ENCODE assay signal across 1 cellular context in the genomic region with DNA sequence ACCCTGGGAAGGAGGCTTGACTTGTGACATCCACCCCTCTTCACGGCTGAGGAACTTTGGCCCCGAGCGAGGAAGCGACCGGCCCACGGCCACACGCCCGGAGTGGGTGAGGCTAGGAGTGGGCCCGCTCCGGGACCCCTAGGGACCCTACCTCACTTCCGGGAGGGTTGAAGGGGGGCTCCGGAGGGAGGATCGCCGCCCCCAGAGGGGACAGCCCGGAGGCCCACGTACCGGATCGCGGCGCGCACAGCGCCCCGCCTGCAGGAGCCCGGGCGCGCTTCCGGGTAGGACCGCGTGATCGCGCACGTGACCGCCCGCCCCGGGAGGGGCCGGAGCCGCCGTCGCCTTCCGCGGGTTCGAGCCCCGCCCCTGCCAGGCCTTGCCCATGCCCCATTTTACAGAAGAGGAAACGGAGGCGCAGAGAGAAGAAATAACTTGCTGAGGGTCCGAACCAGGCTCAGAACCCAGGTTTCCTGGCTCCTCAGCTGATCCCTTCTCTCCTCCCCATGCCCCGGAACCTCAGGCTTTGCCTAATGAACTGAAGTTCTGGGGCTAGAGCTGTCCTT.
A peak's percentile ranks its signal among the peaks of the same experiment; 100 is the strongest.
TF ChIP-seq lines count a peak whose summit lies in the region.

A gene (minus strand): TSS at position 280 of the 566 bp plus-strand sequence. CDS start 3,695 bp downstream, outside the sequence.

TF ChIP-seq in K562, 482 proteins besides CTCF, POLR2A, EP300 and RAD21 (continued from another document and continues in another):
- TF ChIP-seq, protein P1, sequence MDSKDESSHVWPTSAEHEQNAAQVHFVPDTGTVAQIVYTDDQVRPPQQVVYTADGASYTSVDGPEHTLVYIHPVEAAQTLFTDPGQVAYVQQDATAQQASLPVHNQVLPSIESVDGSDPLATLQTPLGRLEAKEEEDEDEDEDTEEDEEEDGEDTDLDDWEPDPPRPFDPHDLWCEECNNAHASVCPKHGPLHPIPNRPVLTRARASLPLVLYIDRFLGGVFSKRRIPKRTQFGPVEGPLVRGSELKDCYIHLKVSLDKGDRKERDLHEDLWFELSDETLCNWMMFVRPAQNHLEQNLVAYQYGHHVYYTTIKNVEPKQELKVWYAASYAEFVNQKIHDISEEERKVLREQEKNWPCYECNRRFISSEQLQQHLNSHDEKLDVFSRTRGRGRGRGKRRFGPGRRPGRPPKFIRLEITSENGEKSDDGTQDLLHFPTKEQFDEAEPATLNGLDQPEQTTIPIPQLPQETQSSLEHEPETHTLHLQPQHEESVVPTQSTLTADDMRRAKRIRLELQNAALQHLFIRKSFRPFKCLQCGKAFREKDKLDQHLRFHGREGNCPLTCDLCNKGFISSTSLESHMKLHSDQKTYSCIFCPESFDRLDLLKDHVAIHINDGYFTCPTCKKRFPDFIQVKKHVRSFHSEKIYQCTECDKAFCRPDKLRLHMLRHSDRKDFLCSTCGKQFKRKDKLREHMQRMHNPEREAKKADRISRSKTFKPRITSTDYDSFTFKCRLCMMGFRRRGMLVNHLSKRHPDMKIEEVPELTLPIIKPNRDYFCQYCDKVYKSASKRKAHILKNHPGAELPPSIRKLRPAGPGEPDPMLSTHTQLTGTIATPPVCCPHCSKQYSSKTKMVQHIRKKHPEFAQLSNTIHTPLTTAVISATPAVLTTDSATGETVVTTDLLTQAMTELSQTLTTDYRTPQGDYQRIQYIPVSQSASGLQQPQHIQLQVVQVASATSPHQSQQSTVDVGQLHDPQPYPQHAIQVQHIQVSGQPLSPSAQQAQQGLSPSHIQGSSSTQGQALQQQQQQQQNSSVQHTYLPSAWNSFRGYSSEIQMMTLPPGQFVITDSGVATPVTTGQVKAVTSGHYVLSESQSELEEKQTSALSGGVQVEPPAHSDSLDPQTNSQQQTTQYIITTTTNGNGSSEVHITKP (IDR thresholded peaks at IDR 0.05; ENCODE audit: partially characterized antibody), result no peak
- TF ChIP-seq, protein P2, sequence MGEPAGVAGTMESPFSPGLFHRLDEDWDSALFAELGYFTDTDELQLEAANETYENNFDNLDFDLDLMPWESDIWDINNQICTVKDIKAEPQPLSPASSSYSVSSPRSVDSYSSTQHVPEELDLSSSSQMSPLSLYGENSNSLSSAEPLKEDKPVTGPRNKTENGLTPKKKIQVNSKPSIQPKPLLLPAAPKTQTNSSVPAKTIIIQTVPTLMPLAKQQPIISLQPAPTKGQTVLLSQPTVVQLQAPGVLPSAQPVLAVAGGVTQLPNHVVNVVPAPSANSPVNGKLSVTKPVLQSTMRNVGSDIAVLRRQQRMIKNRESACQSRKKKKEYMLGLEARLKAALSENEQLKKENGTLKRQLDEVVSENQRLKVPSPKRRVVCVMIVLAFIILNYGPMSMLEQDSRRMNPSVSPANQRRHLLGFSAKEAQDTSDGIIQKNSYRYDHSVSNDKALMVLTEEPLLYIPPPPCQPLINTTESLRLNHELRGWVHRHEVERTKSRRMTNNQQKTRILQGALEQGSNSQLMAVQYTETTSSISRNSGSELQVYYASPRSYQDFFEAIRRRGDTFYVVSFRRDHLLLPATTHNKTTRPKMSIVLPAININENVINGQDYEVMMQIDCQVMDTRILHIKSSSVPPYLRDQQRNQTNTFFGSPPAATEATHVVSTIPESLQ (CRISPR knock-in tag; IDR thresholded peaks at IDR 0.05), result no peak
- TF ChIP-seq HDAC8 (tag; IDR thresholded peaks at IDR 0.05), result no peak
- TF ChIP-seq SRSF1 (IDR thresholded peaks at IDR 0.05; ENCODE audit: low read depth, low read length), result no peak
- TF ChIP-seq, protein P3, sequence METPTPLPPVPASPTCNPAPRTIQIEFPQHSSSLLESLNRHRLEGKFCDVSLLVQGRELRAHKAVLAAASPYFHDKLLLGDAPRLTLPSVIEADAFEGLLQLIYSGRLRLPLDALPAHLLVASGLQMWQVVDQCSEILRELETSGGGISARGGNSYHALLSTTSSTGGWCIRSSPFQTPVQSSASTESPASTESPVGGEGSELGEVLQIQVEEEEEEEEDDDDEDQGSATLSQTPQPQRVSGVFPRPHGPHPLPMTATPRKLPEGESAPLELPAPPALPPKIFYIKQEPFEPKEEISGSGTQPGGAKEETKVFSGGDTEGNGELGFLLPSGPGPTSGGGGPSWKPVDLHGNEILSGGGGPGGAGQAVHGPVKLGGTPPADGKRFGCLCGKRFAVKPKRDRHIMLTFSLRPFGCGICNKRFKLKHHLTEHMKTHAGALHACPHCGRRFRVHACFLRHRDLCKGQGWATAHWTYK (CRISPR knock-in tag; IDR thresholded peaks at IDR 0.05), result no peak
- TF ChIP-seq, protein P4, sequence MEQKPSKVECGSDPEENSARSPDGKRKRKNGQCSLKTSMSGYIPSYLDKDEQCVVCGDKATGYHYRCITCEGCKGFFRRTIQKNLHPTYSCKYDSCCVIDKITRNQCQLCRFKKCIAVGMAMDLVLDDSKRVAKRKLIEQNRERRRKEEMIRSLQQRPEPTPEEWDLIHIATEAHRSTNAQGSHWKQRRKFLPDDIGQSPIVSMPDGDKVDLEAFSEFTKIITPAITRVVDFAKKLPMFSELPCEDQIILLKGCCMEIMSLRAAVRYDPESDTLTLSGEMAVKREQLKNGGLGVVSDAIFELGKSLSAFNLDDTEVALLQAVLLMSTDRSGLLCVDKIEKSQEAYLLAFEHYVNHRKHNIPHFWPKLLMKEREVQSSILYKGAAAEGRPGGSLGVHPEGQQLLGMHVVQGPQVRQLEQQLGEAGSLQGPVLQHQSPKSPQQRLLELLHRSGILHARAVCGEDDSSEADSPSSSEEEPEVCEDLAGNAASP (IDR thresholded peaks at IDR 0.05), result no peak
- peak; percentile 59; the same call in 1 of the 2 replicates for TF ChIP-seq GATAD2B (IDR thresholded peaks at IDR 0.05; ENCODE audit: borderline replicate concordance)
- no peak for TF ChIP-seq CHD2 (IDR thresholded peaks at IDR 0.05; ENCODE audit: low read depth, low read length)
- TF ChIP-seq TCFL5 (CRISPR knock-in tag; conservative IDR thresholded peaks at IDR 0.05), result no peak
- no peak for TF ChIP-seq CBFB (CRISPR knock-in tag; IDR thresholded peaks at IDR 0.05)
- no peak for TF ChIP-seq TCF7L2 (IDR thresholded peaks at IDR 0.05; ENCODE audit: low read depth, low read length)
- 0 out of 2 replicates have a peak, but pooled peaks have one; percentile 37 for TF ChIP-seq SOX6 (IDR thresholded peaks at IDR 0.05)
- no peak for TF ChIP-seq ZFP1 (CRISPR knock-in tag; IDR thresholded peaks at IDR 0.05)
- TF ChIP-seq ELF1 (tag; IDR thresholded peaks at IDR 0.05), result peak; percentile 97
- no peak for TF ChIP-seq ZC3H11A (IDR thresholded peaks at IDR 0.05; ENCODE audit: low read depth, low read length)
- no peak for TF ChIP-seq NR3C1 (CRISPR knock-in tag; IDR thresholded peaks at IDR 0.05)
- no peak for TF ChIP-seq NFXL1 (CRISPR knock-in tag; IDR thresholded peaks at IDR 0.05)
- 0 out of 4 replicates have a peak, but pooled peaks of 1 of the 2 experiments have one; percentile 20 for TF ChIP-seq RCOR1 (IDR thresholded peaks at IDR 0.05; ENCODE audit: borderline replicate concordance in 1 of 2, low read depth in 2 of 2, low read length in 2 of 2)
- no peak for TF ChIP-seq KHSRP (IDR thresholded peaks at IDR 0.05)
- TF ChIP-seq ZKSCAN1 (IDR thresholded peaks at IDR 0.05; ENCODE audit: low read depth, low read length), result peak; percentile 32; the same call in 1 of the 2 replicates
- TF ChIP-seq ZNF212 (CRISPR knock-in tag; IDR thresholded peaks at IDR 0.05), result no peak
- peak; percentile 77 for TF ChIP-seq CCNT2 (IDR thresholded peaks at IDR 0.05; ENCODE audit: borderline replicate concordance, extremely low read depth, insufficient read length, low read depth, low read length)
- TF ChIP-seq ZBTB7A (IDR thresholded peaks at IDR 0.05; ENCODE audit: borderline replicate concordance, control insufficient read depth, low read depth, low read length), result 0 out of 2 replicates have a peak, but pooled peaks have one; percentile 30
- TF ChIP-seq, protein P5, sequence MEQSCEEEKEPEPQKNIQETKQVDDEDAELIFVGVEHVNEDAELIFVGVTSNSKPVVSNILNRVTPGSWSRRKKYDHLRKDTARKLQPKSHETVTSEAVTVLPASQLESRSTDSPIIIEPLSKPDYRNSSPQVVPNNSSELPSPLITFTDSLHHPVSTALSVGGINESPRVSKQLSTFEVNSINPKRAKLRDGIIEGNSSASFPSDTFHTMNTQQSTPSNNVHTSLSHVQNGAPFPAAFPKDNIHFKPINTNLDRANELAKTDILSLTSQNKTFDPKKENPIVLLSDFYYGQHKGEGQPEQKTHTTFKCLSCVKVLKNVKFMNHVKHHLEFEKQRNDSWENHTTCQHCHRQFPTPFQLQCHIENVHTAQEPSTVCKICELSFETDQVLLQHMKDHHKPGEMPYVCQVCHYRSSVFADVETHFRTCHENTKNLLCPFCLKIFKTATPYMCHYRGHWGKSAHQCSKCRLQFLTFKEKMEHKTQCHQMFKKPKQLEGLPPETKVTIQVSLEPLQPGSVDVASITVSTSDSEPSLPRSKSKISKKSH (CRISPR knock-in tag; IDR thresholded peaks at IDR 0.05), result no peak
- TF ChIP-seq, protein P6, sequence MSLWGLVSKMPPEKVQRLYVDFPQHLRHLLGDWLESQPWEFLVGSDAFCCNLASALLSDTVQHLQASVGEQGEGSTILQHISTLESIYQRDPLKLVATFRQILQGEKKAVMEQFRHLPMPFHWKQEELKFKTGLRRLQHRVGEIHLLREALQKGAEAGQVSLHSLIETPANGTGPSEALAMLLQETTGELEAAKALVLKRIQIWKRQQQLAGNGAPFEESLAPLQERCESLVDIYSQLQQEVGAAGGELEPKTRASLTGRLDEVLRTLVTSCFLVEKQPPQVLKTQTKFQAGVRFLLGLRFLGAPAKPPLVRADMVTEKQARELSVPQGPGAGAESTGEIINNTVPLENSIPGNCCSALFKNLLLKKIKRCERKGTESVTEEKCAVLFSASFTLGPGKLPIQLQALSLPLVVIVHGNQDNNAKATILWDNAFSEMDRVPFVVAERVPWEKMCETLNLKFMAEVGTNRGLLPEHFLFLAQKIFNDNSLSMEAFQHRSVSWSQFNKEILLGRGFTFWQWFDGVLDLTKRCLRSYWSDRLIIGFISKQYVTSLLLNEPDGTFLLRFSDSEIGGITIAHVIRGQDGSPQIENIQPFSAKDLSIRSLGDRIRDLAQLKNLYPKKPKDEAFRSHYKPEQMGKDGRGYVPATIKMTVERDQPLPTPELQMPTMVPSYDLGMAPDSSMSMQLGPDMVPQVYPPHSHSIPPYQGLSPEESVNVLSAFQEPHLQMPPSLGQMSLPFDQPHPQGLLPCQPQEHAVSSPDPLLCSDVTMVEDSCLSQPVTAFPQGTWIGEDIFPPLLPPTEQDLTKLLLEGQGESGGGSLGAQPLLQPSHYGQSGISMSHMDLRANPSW (CRISPR knock-in tag; IDR thresholded peaks at IDR 0.05), result no peak
- TF ChIP-seq NR2C2 (CRISPR knock-in tag; IDR thresholded peaks at IDR 0.05), result no peak
- peak; percentile 68 for TF ChIP-seq NR2C2 (tag; IDR thresholded peaks at IDR 0.05)
- peak; percentile 85 for TF ChIP-seq BCOR (IDR thresholded peaks at IDR 0.05)
- TF ChIP-seq ZNF75A (CRISPR knock-in tag; IDR thresholded peaks at IDR 0.05), result no peak
- TF ChIP-seq PTRF (tag; IDR thresholded peaks at IDR 0.05), result no peak
- no peak for TF ChIP-seq TEAD1 (CRISPR knock-in tag; IDR thresholded peaks at IDR 0.05)
- 0 out of 2 replicates have a peak, but pooled peaks have one; percentile 29 for TF ChIP-seq LEF1 (IDR thresholded peaks at IDR 0.05)
- TF ChIP-seq, protein P7, sequence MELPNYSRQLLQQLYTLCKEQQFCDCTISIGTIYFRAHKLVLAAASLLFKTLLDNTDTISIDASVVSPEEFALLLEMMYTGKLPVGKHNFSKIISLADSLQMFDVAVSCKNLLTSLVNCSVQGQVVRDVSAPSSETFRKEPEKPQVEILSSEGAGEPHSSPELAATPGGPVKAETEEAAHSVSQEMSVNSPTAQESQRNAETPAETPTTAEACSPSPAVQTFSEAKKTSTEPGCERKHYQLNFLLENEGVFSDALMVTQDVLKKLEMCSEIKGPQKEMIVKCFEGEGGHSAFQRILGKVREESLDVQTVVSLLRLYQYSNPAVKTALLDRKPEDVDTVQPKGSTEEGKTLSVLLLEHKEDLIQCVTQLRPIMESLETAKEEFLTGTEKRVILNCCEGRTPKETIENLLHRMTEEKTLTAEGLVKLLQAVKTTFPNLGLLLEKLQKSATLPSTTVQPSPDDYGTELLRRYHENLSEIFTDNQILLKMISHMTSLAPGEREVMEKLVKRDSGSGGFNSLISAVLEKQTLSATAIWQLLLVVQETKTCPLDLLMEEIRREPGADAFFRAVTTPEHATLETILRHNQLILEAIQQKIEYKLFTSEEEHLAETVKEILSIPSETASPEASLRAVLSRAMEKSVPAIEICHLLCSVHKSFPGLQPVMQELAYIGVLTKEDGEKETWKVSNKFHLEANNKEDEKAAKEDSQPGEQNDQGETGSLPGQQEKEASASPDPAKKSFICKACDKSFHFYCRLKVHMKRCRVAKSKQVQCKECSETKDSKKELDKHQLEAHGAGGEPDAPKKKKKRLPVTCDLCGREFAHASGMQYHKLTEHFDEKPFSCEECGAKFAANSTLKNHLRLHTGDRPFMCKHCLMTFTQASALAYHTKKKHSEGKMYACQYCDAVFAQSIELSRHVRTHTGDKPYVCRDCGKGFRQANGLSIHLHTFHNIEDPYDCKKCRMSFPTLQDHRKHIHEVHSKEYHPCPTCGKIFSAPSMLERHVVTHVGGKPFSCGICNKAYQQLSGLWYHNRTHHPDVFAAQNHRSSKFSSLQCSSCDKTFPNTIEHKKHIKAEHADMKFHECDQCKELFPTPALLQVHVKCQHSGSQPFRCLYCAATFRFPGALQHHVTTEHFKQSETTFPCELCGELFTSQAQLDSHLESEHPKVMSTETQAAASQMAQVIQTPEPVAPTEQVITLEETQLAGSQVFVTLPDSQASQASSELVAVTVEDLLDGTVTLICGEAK (IDR thresholded peaks at IDR 0.05), result 0 out of 2 replicates have a peak, but pooled peaks have one; percentile 11
- TF ChIP-seq, protein P7 (CRISPR knock-in tag; IDR thresholded peaks at IDR 0.05), result no peak
- peak; percentile 62 for TF ChIP-seq FOS (IDR thresholded peaks at IDR 0.05; ENCODE audit: extremely low read depth, insufficient read length)
- peak; percentile 92 for TF ChIP-seq RAD51 (IDR thresholded peaks at IDR 0.05; ENCODE audit: borderline replicate concordance, low read depth)
